11 cellular contexts compared by ENCODE assay signal in the genomic region with DNA sequence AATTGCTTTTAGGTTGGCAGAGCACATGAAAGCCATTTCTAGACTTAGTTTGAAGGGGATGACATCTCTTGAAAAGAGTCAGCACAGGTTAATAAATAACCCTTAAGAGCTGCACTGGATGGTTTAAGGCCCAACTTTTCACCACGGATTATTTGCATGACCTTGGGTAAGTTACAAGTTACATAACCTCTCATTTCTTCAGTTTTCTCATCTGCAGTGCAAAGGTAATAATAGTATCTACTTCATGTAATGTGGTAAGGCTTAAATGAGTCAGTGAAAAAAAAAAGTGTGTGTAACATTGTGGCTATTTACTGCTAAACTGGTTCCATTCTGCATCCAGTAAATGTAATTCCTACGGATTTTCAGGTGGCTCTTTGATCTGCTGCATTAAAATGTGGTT.
A peak's percentile ranks its signal among the peaks of the same experiment; 100 is the strongest.
DNase-seq lines count a peak whose midpoint lies in the region; ATAC-seq, FAIRE-seq and TF ChIP-seq lines count a peak whose summit lies in the region.
"Had no signal": no experiment of that assay in that cellular context is flagged by ENCODE, and none has a peak within 500 bp of the region (broad histone marks: within the 10 kb centered on the region; RNA-seq: fewer than 3 reads in every experiment).

No MANE protein-coding gene starts in this region.

- FAIRE-seq in GM19239 (lab: Jason Lieb, UNC) = peak; percentile 87

- DNase-seq in GM19239 (ENCODE audit: insufficient read length, low spot score) (peak; percentile 5), mucosa of descending colon (no peak), activated T-cell treated with anti-CD3 and anti-CD28 coated beads for 4 hours (no peak), NCI-H2171 (lab: John Stamatoyannopoulos, UW) (no peak), colonic mucosa (no peak)
- DNase-seq in activated CD4-positive, alpha-beta T cell treated with anti-CD3 and anti-CD28 coated beads, Interleukin-2, amount 50 U/mL, for 4 hours = no peak
- DNase-seq: activated naive CD4-positive, alpha-beta T cell treated with anti-CD3 and anti-CD28 coated beads, Interleukin-2, amount 10 ng/mL, durations not matched to agents 7 days and 5 days; NCI-H1092 had no signal

- no peak overlapping the region for H3K4me3 ChIP-seq in mucosa of descending colon
- H3K4me3 ChIP-seq in colonic mucosa = no peak overlapping the region
- H3K4me3 ChIP-seq: GM23338 had no signal

- H3K27ac ChIP-seq in colonic mucosa = no peak overlapping the region

- TF ChIP-seq CTCF in mucosa of descending colon (IDR thresholded peaks at IDR 0.05) = no peak
- TF ChIP-seq CTCF in colonic mucosa (IDR thresholded peaks at IDR 0.05) = no peak

- intact Hi-C loops in mucosa of descending colon (cut with DNase I, micrococcal nuclease) (no loop called here), colonic mucosa (cut with DNase I) (no loop called here)

- ATAC-seq in HG02763 (IDR thresholded peaks at IDR 0.05; ENCODE audit: unreplicated experiment) (peak; percentile 98), HG03521 (IDR thresholded peaks at IDR 0.05; ENCODE audit: unreplicated experiment) (peak; percentile 93), mucosa of descending colon (peak; percentile 36)
- ATAC-seq: GM23338 had no signal

- H3K27me3 ChIP-seq in colonic mucosa = no peaks in the 10 kb centered on the region

- H3K9me3 ChIP-seq in mucosa of descending colon (no peaks in the 10 kb centered on the region), colonic mucosa (no peaks in the 10 kb centered on the region)

- no peaks in the 10 kb centered on the region for H3K4me1 ChIP-seq in mucosa of descending colon (ENCODE audit: low read depth)
- H3K4me1 ChIP-seq in colonic mucosa = no peaks in the 10 kb centered on the region

- no peak overlapping the region for H3K9ac ChIP-seq in colonic mucosa (ENCODE audit: low read depth in 2 of 2, low read length in 2 of 2)

- H3K36me3 ChIP-seq in mucosa of descending colon (ENCODE audit: low read depth) (no peaks in the 10 kb centered on the region), colonic mucosa (no peaks in the 10 kb centered on the region)

Comparison
In these comparisons a context has a peak if more than half of its experiments do, and no peak if none do; other contexts are left out.
1. ATAC-seq: peak in every context shown above with its lines; median percentile 98 in HG02763; 93 in HG03521; 36 in mucosa of descending colon.